Comparison of ENCODE assay signal across 9 cellular contexts in the genomic region with DNA sequence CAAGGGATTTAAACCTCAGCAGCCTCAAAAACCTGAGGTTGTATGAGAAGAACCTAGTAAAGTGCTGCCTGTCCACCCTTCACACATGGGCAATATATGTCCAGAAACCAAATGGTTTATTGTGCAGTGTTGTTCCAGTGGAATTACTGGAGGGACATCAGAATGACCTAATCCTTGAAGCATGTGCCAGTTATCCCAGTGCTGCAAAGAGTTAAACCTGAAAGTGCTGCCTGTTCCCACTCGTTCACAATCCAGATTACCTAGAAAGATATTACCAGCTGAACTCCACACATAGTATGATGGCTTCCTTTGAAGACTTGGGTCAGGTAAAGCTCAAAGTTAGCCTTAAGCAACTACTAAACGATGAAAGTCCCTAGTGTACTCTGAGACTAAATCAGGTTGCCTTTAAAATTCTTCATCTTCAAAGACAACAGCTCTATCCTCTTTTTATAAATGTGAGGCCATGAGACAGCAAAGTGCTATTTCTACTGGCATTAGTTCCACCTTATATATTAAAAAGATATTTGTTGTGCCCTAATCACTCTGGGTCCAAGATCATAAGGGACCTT.
DNase-seq lines count a peak whose midpoint lies in the region; ATAC-seq and TF ChIP-seq lines count a peak whose summit lies in the region.
"Had no signal": no experiment of that assay in that cellular context is flagged by ENCODE, and none has a peak within 500 bp of the region (broad histone marks: within the 10 kb centered on the region; RNA-seq: fewer than 3 reads in every experiment).

No MANE protein-coding gene starts in this region.

- ATAC-seq in GM21528 (IDR thresholded peaks at IDR 0.05; ENCODE audit: low FRiP score, unreplicated experiment) (peak; percentile 14), RWPE2 (ENCODE audit: low read depth) (0 out of 3 replicates have a peak, but pooled peaks have one; percentile 5), GM21447 (IDR thresholded peaks at IDR 0.05; ENCODE audit: unreplicated experiment) (no peak), GM18520 (IDR thresholded peaks at IDR 0.05; ENCODE audit: unreplicated experiment) (no peak)

- intact Hi-C loops in lower leg skin (cut with DNase I; ENCODE audit: low total_unique reads) = no loop called here

- no peaks in the 10 kb centered on the region for H3K27me3 ChIP-seq in RWPE2 (ENCODE audit: insufficient read depth, poor library complexity, severe bottlenecking)
- H3K27me3 ChIP-seq: ovary had no signal

- WGBS in lower leg skin, 2 donors = 32 to 41% methylated on average over 2 of the region's 2 CpGs

- H3K27ac ChIP-seq in RWPE2 (ENCODE audit: poor library complexity, severe bottlenecking) = peak overlapping the region; percentile 64
- H3K27ac ChIP-seq: ovary had no signal

- H3K36me3 ChIP-seq in RWPE2 (ENCODE audit: low read depth) = no peaks in the 10 kb centered on the region
- H3K36me3 ChIP-seq: ovary had no signal

- no peak for TF ChIP-seq POLR2A in lower leg skin (IDR thresholded peaks at IDR 0.05)

- peaks cover 65% of the 10 kb centered on the region for H3K4me1 ChIP-seq in RWPE2 (ENCODE audit: insufficient read depth, poor library complexity, severe bottlenecking)

- peak; percentile 5 for DNase-seq in AG08396 (ENCODE audit: low spot score)
- no peak for DNase-seq in RWPE2 (ENCODE audit: low spot score)
- peak; percentile 80 for DNase-seq in islet precursor cell
- DNase-seq in lower leg skin (ENCODE audit: low spot score in 2 of 2) = no peak
- no peak for DNase-seq in NCI-H128 (lab: John Stamatoyannopoulos, UW; ENCODE audit: unreplicated experiment)

- H3K9me3 ChIP-seq in RWPE2 (ENCODE audit: severe bottlenecking) = no peaks in the 10 kb centered on the region
- H3K9me3 ChIP-seq: ovary had no signal

- H3K4me3 ChIP-seq in RWPE2 (ENCODE audit: severe bottlenecking) (no peak overlapping the region), lower leg skin (ENCODE audit: low read depth, poor library complexity, severe bottlenecking) (no peak overlapping the region)
- H3K4me3 ChIP-seq: ovary had no signal

- no peak for TF ChIP-seq CTCF in RWPE2 (IDR thresholded peaks at IDR 0.05; ENCODE audit: poor library complexity, severe bottlenecking)
- no peak for TF ChIP-seq CTCF in lower leg skin (IDR thresholded peaks at IDR 0.05)

Comparison
In these comparisons a context has a peak if more than half of its experiments do, and no peak if none do; other contexts are left out.
1. DNase-seq: peak in AG08396 (single experiment) and islet precursor cell (single experiment); none in RWPE2 (single experiment), lower leg skin (0 of 2) and NCI-H128 (single experiment).
2. ATAC-seq: peak in GM21528 (single experiment) and RWPE2 (single experiment); none in GM21447 (single experiment) and GM18520 (single experiment).